Comparison of ENCODE assay signal across 16 cellular contexts in the genomic region with DNA sequence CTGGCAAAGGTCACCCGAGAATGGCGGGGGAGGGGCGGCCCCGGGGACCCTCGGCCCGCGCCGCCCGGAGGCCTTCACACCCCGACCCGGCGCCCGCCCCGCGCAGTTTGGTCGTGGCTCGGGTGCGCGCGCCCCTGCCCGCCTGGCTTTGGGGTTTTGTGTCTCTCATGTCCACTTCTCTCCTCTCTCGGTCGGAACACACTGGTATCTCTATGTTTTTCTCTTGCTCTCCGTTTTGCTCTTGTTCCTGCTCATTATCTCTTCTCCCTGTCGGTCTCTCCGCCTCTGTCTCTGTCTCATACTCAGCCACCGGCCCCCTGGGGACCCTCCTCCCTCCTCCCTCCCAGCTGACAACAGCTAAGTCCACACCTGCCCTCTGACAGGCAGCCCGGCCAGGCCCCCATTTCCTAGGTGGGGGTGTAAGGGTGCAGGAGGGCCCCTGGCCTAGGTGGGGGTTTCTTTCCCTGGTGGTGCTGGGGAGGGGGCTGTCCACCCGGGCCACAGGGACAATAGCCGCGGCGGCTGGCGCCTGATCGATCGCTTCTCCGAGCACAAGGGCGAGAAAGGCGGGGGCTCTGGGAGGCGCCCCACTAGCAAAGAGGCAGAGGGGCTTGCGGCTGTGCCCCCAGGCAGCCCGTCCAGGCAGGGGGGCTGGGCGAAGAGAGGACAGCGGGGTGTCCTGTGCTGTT. TPM values are rescaled to one million over a fixed set of nuclear protein-coding genes. Genes with fewer than 3 reads are reported as not detected.
A peak's percentile ranks its signal among the peaks of the same experiment; 100 is the strongest.
DNase-seq lines count a peak whose midpoint lies in the region; ATAC-seq and TF ChIP-seq lines count a peak whose summit lies in the region.
"Had no signal": no experiment of that assay in that cellular context is flagged by ENCODE, and none has a peak within 500 bp of the region (broad histone marks: within the 10 kb centered on the region; RNA-seq: fewer than 3 reads in every experiment).

No MANE protein-coding gene starts in this region.

- peak overlapping the region in 1 of 2 donors; percentile 7 for H3K4me3 Mint-ChIP-seq in activated T-cell treated with anti-CD3 and anti-CD28 coated beads, Interleukin-2, amount 50 U/mL, for 72 hours
- H3K4me3 Mint-ChIP-seq in endothelial cell (ENCODE audit: unreplicated experiment), result peak overlapping the region; percentile 87

- H3K4me1 Mint-ChIP-seq in activated T-cell treated with anti-CD3 and anti-CD28 coated beads, Interleukin-2, amount 50 U/mL, for 72 hours (ENCODE audit: low read depth), result peaks cover 6% of the 10 kb centered on the region
- H3K4me1 Mint-ChIP-seq in endothelial cell (ENCODE audit: unreplicated experiment), result peaks cover 5% of the 10 kb centered on the region

- no peaks in the 10 kb centered on the region for H3K9me3 Mint-ChIP-seq in activated T-cell treated with anti-CD3 and anti-CD28 coated beads, Interleukin-2, amount 50 U/mL, for 72 hours
- H3K9me3 Mint-ChIP-seq in endothelial cell (ENCODE audit: unreplicated experiment), result no peaks in the 10 kb centered on the region

- H2AFZ ChIP-seq in neuron (ENCODE audit: low read depth, low read length), result peak overlapping the region; percentile 9

- no peaks in the 10 kb centered on the region for H3K36me3 Mint-ChIP-seq in activated T-cell treated with anti-CD3 and anti-CD28 coated beads, Interleukin-2, amount 50 U/mL, for 72 hours (ENCODE audit: insufficient read depth in 2 of 2)
- H3K36me3 Mint-ChIP-seq in endothelial cell (ENCODE audit: low read depth, unreplicated experiment), result peaks cover 7% of the 10 kb centered on the region

- ATAC-seq in activated T-cell treated with anti-CD3 and anti-CD28 coated beads, Interleukin-2, amount 50 U/mL, for 72 hours (replicated peaks in 1 of 2), result no peak
- no peak for ATAC-seq in HG02938 (IDR thresholded peaks at IDR 0.05; ENCODE audit: unreplicated experiment)

- H3K27ac Mint-ChIP-seq in activated T-cell treated with anti-CD3 and anti-CD28 coated beads, Interleukin-2, amount 50 U/mL, for 72 hours, result peak overlapping the region; percentile 8
- peak overlapping the region; percentile 76 for H3K27ac Mint-ChIP-seq in endothelial cell (ENCODE audit: unreplicated experiment)

- H3K36me3 ChIP-seq in HEK293 (ENCODE audit: control insufficient read depth in 2 of 2, insufficient read depth in 1 of 2, low read length in 2 of 2), result no peaks in the 10 kb centered on the region
- H3K36me3 ChIP-seq in neuron (ENCODE audit: insufficient read depth, low read length), result no peaks in the 10 kb centered on the region

- CTCF ChIA-PET in HEK293 (lab: Yijun Ruan, JAX), result interaction anchor here (0.7 to 1.6 kb wide), 4 partner anchors 15 to 265 kb away, joined by 3 to 9 read pairs (median 4); no protein-coding TSS in a partner anchor

- DNase-seq in activated T-cell treated with anti-CD3 and anti-CD28 coated beads, Interleukin-2, amount 50 U/mL, for 72 hours, result no peak
- DNase-seq in activated T-cell treated with anti-CD3 and anti-CD28 coated beads, Interleukin-2, amount 50 U/mL, for 1 hour, result no peak
- DNase-seq in endothelial cell (ENCODE audit: low spot score) (no peak), SIG-M5 treated with dmso at 0.1 percent for 504 hours (lab: John Stamatoyannopoulos, UW; ENCODE audit: unreplicated experiment) (no peak), NCI-H2196 treated with DMSO at 0.1 percent for 48 hours (lab: John Stamatoyannopoulos, UW; ENCODE audit: unreplicated experiment) (no peak)
- DNase-seq: AML-193, DMS79, NCI-H1436 had no signal

- no peaks in the 10 kb centered on the region; the same call in 1 of the 2 replicates for H3K4me1 ChIP-seq in HEK293 (ENCODE audit: control insufficient read depth, insufficient read depth, low read length)
- peaks cover 16% of the 10 kb centered on the region for H3K4me1 ChIP-seq in neuron (ENCODE audit: insufficient read depth, low read length)

- H3K4me3 ChIP-seq in HEK293 (ENCODE audit: low read depth, low read length) (peak overlapping the region; percentile 21), neuron (ENCODE audit: low read length) (peak overlapping the region; percentile 9)

- POLR2A ChIA-PET in HEK293 (lab: Yijun Ruan, JAX), result interaction anchor here (1.8 kb wide), 1 partner anchor 9 kb away, joined by 8 read pairs; no protein-coding TSS in a partner anchor

- H3K9me3 ChIP-seq in HEK293 (ENCODE audit: control insufficient read depth, insufficient read depth, low read depth, low read length) (no peaks in the 10 kb centered on the region), neuron (ENCODE audit: low read length) (no peaks in the 10 kb centered on the region)

- no peak overlapping the region for H3K27ac ChIP-seq in HEK293 (ENCODE audit: extremely low read depth, low read depth, low read length)

- peaks cover 69% of the 10 kb centered on the region for H3K27me3 Mint-ChIP-seq in activated T-cell treated with anti-CD3 and anti-CD28 coated beads, Interleukin-2, amount 50 U/mL, for 72 hours (ENCODE audit: low read depth)
- H3K27me3 Mint-ChIP-seq in endothelial cell (ENCODE audit: unreplicated experiment), result peaks cover 27% of the 10 kb centered on the region

- H3K27me3 ChIP-seq in neuron (ENCODE audit: insufficient read depth, low read length), result peaks cover 92% of the 10 kb centered on the region

- TF ChIP-seq CTCF in HEK293 (tag by site-specific recombination; IDR thresholded peaks at IDR 0.05), result no peak
- no peak for TF ChIP-seq CTCF in endothelial cell (IDR thresholded peaks at IDR 0.05; ENCODE audit: unreplicated experiment)

TF ChIP-seq in HEK293, 187 proteins besides CTCF, POLR2A, EP300 and RAD21:
- TF ChIP-seq ZNF23 (tag by site-specific recombination; IDR thresholded peaks at IDR 0.05; ENCODE audit: borderline replicate concordance), result no peak
- TF ChIP-seq, protein P1, sequence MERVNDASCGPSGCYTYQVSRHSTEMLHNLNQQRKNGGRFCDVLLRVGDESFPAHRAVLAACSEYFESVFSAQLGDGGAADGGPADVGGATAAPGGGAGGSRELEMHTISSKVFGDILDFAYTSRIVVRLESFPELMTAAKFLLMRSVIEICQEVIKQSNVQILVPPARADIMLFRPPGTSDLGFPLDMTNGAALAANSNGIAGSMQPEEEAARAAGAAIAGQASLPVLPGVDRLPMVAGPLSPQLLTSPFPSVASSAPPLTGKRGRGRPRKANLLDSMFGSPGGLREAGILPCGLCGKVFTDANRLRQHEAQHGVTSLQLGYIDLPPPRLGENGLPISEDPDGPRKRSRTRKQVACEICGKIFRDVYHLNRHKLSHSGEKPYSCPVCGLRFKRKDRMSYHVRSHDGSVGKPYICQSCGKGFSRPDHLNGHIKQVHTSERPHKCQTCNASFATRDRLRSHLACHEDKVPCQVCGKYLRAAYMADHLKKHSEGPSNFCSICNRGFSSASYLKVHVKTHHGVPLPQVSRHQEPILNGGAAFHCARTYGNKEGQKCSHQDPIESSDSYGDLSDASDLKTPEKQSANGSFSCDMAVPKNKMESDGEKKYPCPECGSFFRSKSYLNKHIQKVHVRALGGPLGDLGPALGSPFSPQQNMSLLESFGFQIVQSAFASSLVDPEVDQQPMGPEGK (tag by site-specific recombination; IDR thresholded peaks at IDR 0.05), result peak; percentile 54
- TF ChIP-seq, protein P2, sequence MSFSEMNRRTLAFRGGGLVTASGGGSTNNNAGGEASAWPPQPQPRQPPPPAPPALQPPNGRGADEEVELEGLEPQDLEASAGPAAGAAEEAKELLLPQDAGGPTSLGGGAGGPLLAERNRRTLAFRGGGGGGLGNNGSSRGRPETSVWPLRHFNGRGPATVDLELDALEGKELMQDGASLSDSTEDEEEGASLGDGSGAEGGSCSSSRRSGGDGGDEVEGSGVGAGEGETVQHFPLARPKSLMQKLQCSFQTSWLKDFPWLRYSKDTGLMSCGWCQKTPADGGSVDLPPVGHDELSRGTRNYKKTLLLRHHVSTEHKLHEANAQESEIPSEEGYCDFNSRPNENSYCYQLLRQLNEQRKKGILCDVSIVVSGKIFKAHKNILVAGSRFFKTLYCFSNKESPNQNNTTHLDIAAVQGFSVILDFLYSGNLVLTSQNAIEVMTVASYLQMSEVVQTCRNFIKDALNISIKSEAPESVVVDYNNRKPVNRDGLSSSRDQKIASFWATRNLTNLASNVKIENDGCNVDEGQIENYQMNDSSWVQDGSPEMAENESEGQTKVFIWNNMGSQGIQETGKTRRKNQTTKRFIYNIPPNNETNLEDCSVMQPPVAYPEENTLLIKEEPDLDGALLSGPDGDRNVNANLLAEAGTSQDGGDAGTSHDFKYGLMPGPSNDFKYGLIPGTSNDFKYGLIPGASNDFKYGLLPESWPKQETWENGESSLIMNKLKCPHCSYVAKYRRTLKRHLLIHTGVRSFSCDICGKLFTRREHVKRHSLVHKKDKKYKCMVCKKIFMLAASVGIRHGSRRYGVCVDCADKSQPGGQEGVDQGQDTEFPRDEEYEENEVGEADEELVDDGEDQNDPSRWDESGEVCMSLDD (tag by site-specific recombination; IDR thresholded peaks at IDR 0.05), result no peak
- no peak for TF ChIP-seq ZNF394 (tag by site-specific recombination; IDR thresholded peaks at IDR 0.05; ENCODE audit: borderline replicate concordance)
- 0 out of 2 replicates have a peak, but pooled peaks have one; percentile 8 for TF ChIP-seq ZNF341 (tag by site-specific recombination; IDR thresholded peaks at IDR 0.05; ENCODE audit: low read depth)
- TF ChIP-seq, protein P3, sequence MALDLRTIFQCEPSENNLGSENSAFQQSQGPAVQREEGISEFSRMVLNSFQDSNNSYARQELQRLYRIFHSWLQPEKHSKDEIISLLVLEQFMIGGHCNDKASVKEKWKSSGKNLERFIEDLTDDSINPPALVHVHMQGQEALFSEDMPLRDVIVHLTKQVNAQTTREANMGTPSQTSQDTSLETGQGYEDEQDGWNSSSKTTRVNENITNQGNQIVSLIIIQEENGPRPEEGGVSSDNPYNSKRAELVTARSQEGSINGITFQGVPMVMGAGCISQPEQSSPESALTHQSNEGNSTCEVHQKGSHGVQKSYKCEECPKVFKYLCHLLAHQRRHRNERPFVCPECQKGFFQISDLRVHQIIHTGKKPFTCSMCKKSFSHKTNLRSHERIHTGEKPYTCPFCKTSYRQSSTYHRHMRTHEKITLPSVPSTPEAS (tag by site-specific recombination; IDR thresholded peaks at IDR 0.05), result no peak
- 0 out of 2 replicates have a peak, but pooled peaks have one; percentile 21 for TF ChIP-seq GLIS2 (tag by site-specific recombination; IDR thresholded peaks at IDR 0.05)

RNA-seq across cellular contexts. Expression of a gene that starts 2.3 kb away (rescaled TPM):
- total RNA-seq in activated T-cell treated with anti-CD3 and anti-CD28 coated beads, Interleukin-2, amount 50 U/mL, for 72 hours, result not detected
- total RNA-seq in endothelial cell (ENCODE audit: unreplicated experiment), result not detected
- total RNA-seq: cardiac septum, fibroblast of villous mesenchyme, liver, myocyte, subcutaneous adipose tissue had no signal

RNA-seq across cellular contexts. Expression of a gene that starts 56.5 kb away (rescaled TPM):
- 10 to 100 TPM; 12.1 to 12.8 TPM for total RNA-seq in activated T-cell treated with anti-CD3 and anti-CD28 coated beads, Interleukin-2, amount 50 U/mL, for 72 hours
- 0.69 TPM for total RNA-seq in endothelial cell (ENCODE audit: unreplicated experiment)
